In the genomic region with DNA sequence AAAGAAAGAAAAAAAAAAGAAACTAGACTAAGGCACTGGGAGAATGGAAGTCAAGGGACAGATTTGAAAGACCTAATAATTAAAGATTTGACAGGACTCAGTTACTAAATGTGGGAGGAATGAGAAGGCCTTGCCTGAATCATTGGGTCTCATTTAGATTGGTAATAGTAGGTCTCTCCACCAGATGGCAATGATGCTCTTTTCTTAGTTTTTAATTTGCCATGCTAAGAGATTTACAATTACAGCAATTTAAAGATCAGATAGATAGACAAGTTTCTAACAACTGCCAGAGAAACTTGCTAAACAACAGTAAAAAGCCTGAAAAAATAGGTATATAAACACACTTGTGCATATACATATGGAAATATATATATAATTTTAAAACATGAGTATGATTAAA, we compare ENCODE assay signal across 9 cellular contexts. TPM values are rescaled to one million over a fixed set of nuclear protein-coding genes. Genes with fewer than 3 reads are reported as not detected.
DNase-seq lines count a peak whose midpoint lies in the region; ATAC-seq and TF ChIP-seq lines count a peak whose summit lies in the region.
"Had no signal": no experiment of that assay in that cellular context is flagged by ENCODE, and none has a peak within 500 bp of the region (broad histone marks: within the 10 kb centered on the region; RNA-seq: fewer than 3 reads in every experiment).

No MANE protein-coding gene starts in this region.

- H3K4me1 Mint-ChIP-seq in CD4-positive, alpha-beta T cell (ENCODE audit: low read depth), result peaks cover 10% of the 10 kb centered on the region

- no peaks in the 10 kb centered on the region for H3K27me3 ChIP-seq in CD4-positive, alpha-beta T cell (ENCODE audit: control insufficient read depth, insufficient read depth, low read length)
- H3K27me3 ChIP-seq in gastroesophageal sphincter, result no peaks in the 10 kb centered on the region

- intact Hi-C loops in CD4-positive, alpha-beta T cell (cut with DNase I, micrococcal nuclease), result loop anchor here (1.0 to 2.0 kb wide), 3 partner anchors 18 to 144 kb away; no protein-coding TSS in a partner anchor

- H3K27ac Mint-ChIP-seq in CD4-positive, alpha-beta T cell, result no peak overlapping the region

- TF ChIP-seq CTCF in CD4-positive, alpha-beta T cell (IDR thresholded peaks at IDR 0.05), result peak; percentile 30
- peak; percentile 44 to 73 (median 70) for TF ChIP-seq CTCF in gastroesophageal sphincter (IDR thresholded peaks at IDR 0.05)

- H3K36me3 ChIP-seq in gastroesophageal sphincter, result peaks cover 0 to 27% of the 10 kb centered on the region in 2 donors

- no peak overlapping the region for H3K27ac ChIP-seq in CD4-positive, alpha-beta T cell (ENCODE audit: low read depth, low read length)
- no peak overlapping the region for H3K27ac ChIP-seq in gastroesophageal sphincter

- no peak for TF ChIP-seq EP300 in gastroesophageal sphincter (IDR thresholded peaks at IDR 0.05)

- H3K27me3 Mint-ChIP-seq in CD4-positive, alpha-beta T cell, result no peaks in the 10 kb centered on the region

- POLR2A ChIA-PET in CD4-positive, alpha-beta T cell (lab: Charles Lee), result no interaction called here

- H3K9me3 Mint-ChIP-seq in CD4-positive, alpha-beta T cell, result no peaks in the 10 kb centered on the region
- H3K9me3 Mint-ChIP-seq: immature natural killer cell had no signal

- H3K9me3 ChIP-seq in CD4-positive, alpha-beta T cell (ENCODE audit: control insufficient read depth, low read length), result no peaks in the 10 kb centered on the region
- H3K9me3 ChIP-seq in gastroesophageal sphincter, result no peaks in the 10 kb centered on the region

- ATAC-seq in CD4-positive, alpha-beta T cell (ENCODE audit: poor library complexity), result no peak
- no peak for ATAC-seq in gastroesophageal sphincter
- no peak for ATAC-seq in GM21576 (IDR thresholded peaks at IDR 0.05; ENCODE audit: unreplicated experiment)
- ATAC-seq in GM21360 (IDR thresholded peaks at IDR 0.05; ENCODE audit: unreplicated experiment), result no peak

- TF ChIP-seq POLR2A in gastroesophageal sphincter (IDR thresholded peaks at IDR 0.05), result no peak

- no peak overlapping the region for H3K4me3 Mint-ChIP-seq in CD4-positive, alpha-beta T cell
- H3K4me3 Mint-ChIP-seq: immature natural killer cell had no signal

- H3K4me3 ChIP-seq in gastroesophageal sphincter, result no peak overlapping the region

- no peaks in the 10 kb centered on the region for H3K4me1 ChIP-seq in gastroesophageal sphincter

- DNase-seq in CD4-positive, alpha-beta T cell, result no peak
- DNase-seq in HCEC 1CT, result peak; percentile 54
- DNase-seq in SK-N-DZ (ENCODE audit: low spot score), result peak; percentile 33
- DNase-seq in smooth muscle cell of the brain vasculature (ENCODE audit: low read depth, low spot score), result peak; percentile 46
- no peak for DNase-seq in stimulated activated CD4-positive, alpha-beta T cell treated with anti-CD3 and anti-CD28 coated beads, Interleukin-2, amount 100 ng/mL, for 48 hours

- H3K36me3 Mint-ChIP-seq in CD4-positive, alpha-beta T cell (ENCODE audit: low read depth), result peaks cover 36% of the 10 kb centered on the region

- CTCF ChIA-PET in CD4-positive, alpha-beta T cell (lab: Charles Lee), result interaction anchor here (2.5 kb wide), 1 partner anchor 19 kb away, joined by 10 read pairs; no protein-coding TSS in a partner anchor

RNA-seq across cellular contexts. Expression of gene CRIPT, which starts 15.3 kb away (rescaled TPM):
- 10 to 100 TPM; 15.6 TPM for total RNA-seq in CD4-positive, alpha-beta T cell
- 21.3 and 25.9 TPM in 2 replicates for polyA plus RNA-seq in SK-N-DZ (2014; cell fraction: cytosol; rRNA removed)
- 13.5 and 15.0 TPM in 2 replicates for polyA plus RNA-seq in SK-N-DZ (2014; cell fraction: nucleus; rRNA removed)
- total RNA-seq in gastroesophageal sphincter, result 10 to 100 TPM; 13.7 to 26.2 (median 21.2) TPM

RNA-seq across cellular contexts. Expression of gene PIGF, which starts 15.5 kb away (rescaled TPM):
- total RNA-seq in CD4-positive, alpha-beta T cell, result 1 to 10 TPM; 5.1 to 7.9 TPM
- 25.1 and 26.8 TPM in 2 replicates for polyA plus RNA-seq in SK-N-DZ (2014; cell fraction: cytosol; rRNA removed)
- 40.0 and 43.9 TPM in 2 replicates for polyA plus RNA-seq in SK-N-DZ (2014; cell fraction: nucleus; rRNA removed)
- total RNA-seq in gastroesophageal sphincter, result 10 to 100 TPM in 1 of 4 donors, 1 to 10 TPM in 3; 4.5 to 14.9 (median 6.9) TPM

Comparison
In these comparisons a context has a peak if more than half of its experiments do, and no peak if none do; other contexts are left out.
1. DNase-seq: peak in HCEC 1CT (single experiment), SK-N-DZ (single experiment) and smooth muscle cell of the brain vasculature (single experiment); none in CD4-positive, alpha-beta T cell (0 of 10) and stimulated activated CD4-positive, alpha-beta T cell treated with anti-CD3 and anti-CD28 coated beads, Interleukin-2, amount 100 ng/mL, for 48 hours (0 of 2).